In the genomic region with DNA sequence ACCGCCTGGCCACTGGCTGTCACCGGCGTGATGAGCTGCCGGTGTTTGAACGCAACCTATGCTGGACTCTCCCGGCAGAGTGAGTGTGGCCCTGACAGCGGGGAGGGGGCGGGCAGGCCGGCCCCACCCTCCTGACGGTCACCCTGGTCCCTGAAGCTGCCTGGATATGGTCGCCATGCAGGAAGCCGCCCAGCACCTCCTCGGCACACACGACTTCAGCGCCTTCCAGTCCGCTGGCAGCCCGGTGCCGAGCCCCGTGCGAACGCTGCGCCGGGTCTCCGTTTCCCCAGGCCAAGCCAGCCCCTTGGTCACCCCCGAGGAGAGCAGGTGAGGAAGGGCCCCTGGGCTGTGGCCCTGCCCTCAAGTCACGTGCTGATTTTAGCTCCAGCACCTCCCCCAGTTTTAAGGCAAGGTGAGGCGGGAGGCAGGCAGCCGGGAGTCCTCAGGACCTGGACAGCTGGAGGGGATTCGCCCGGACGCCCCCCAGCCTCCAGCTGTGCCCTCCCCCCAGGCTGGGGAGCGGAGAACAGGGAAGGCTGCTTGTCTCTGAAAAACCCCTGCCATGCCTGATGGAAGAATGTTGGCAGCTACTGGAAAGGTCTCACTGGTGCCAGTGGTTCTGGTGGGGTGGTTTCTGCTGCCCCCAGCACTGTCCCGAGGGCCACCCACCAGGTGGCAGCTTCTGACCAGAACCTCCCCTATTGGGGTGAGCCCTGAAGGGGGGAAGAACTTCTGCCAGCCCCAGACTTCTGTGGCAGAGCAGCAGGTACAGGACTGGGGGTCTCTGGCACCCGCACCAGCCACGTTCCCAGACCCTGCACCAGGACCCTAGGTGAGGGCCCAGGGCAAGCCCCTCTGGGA, we compare ENCODE assay signal across 9 cellular contexts. TPM values are rescaled to one million over a fixed set of nuclear protein-coding genes. Genes with fewer than 3 reads are reported as not detected.
DNase-seq lines count a peak whose midpoint lies in the region; ATAC-seq, FAIRE-seq and TF ChIP-seq lines count a peak whose summit lies in the region.
"Had no signal": no experiment of that assay in that cellular context is flagged by ENCODE, and none has a peak within 500 bp of the region (broad histone marks: within the 10 kb centered on the region; RNA-seq: fewer than 3 reads in every experiment).

No MANE protein-coding gene starts in this region.

- TF ChIP-seq POLR2A in vagina (IDR thresholded peaks at IDR 0.05), result no peak

- H3K4me1 ChIP-seq in left ventricle myocardium inferior (peaks cover 43% of the 10 kb centered on the region), lower lobe of right lung (peaks cover 36% of the 10 kb centered on the region), vagina (peaks cover 46% of the 10 kb centered on the region), small intestine (ENCODE audit: control insufficient read depth in 2 of 2, insufficient read depth in 1 of 2, low read depth in 1 of 2, low read length in 1 of 2) (peaks cover 7 to 13% of the 10 kb centered on the region in 2 donors)

- H3K36me3 ChIP-seq in left ventricle myocardium inferior (peaks cover 50% of the 10 kb centered on the region), lower lobe of right lung (peaks cover 53% of the 10 kb centered on the region), vagina (peaks cover 0 to 38% of the 10 kb centered on the region in 2 donors), small intestine (ENCODE audit: control insufficient read depth in 2 of 2, insufficient read depth in 2 of 2, low read length in 2 of 2) (peaks cover 13 to 18% of the 10 kb centered on the region in 2 donors)

- H3K27me3 ChIP-seq in left ventricle myocardium inferior (ENCODE audit: low read depth) (no peaks in the 10 kb centered on the region), lower lobe of right lung (ENCODE audit: low read depth) (no peaks in the 10 kb centered on the region), vagina (no peaks in the 10 kb centered on the region), small intestine (ENCODE audit: control insufficient read depth in 2 of 2, insufficient read depth in 2 of 2, low read length in 2 of 2) (no peaks in the 10 kb centered on the region)

- no peaks in the 10 kb centered on the region for H3K9me3 ChIP-seq in left ventricle myocardium inferior (replicated peaks)
- H3K9me3 ChIP-seq in lower lobe of right lung, result no peaks in the 10 kb centered on the region
- H3K9me3 ChIP-seq in vagina, result no peaks in the 10 kb centered on the region
- H3K9me3 ChIP-seq in small intestine (ENCODE audit: control insufficient read depth, low read depth), result no peaks in the 10 kb centered on the region

- H3K27ac ChIP-seq in left ventricle myocardium inferior (replicated peaks) (peak overlapping the region; percentile 99), lower lobe of right lung (peak overlapping the region; percentile 93), vagina (peak overlapping the region; percentile 93), small intestine (ENCODE audit: low read depth in 1 of 2, low read length in 1 of 2) (peak overlapping the region in 1 of 2 donors; percentile 3)

- TF ChIP-seq CTCF in left ventricle myocardium inferior (IDR thresholded peaks at IDR 0.05; ENCODE audit: borderline replicate concordance) (no peak), astrocyte of the spinal cord (IDR thresholded peaks at IDR 0.05; ENCODE audit: low read depth, low read length) (no peak), lower lobe of right lung (IDR thresholded peaks at IDR 0.05) (no peak), vagina (IDR thresholded peaks at IDR 0.05) (no peak)

- ATAC-seq in left ventricle myocardium superior (no peak), lower lobe of right lung (no peak), GM19395 (IDR thresholded peaks at IDR 0.05; ENCODE audit: unreplicated experiment) (no peak)

- no peak for DNase-seq in left ventricle myocardium inferior
- DNase-seq in left ventricle myocardium superior, result no peak
- no peak for DNase-seq in astrocyte of the spinal cord (ENCODE audit: low read depth, low spot score)
- no peak for DNase-seq in lower lobe of right lung
- no peak for DNase-seq in vagina (ENCODE audit: extremely low spot score in 2 of 2)
- no peak for DNase-seq in small intestine
- DNase-seq in medulla oblongata (ENCODE audit: extremely low spot score), result no peak
- DNase-seq: NCI-H748 treated with DMSO at 0.1 percent for 48 hours had no signal

- H3K4me3 ChIP-seq in left ventricle myocardium inferior (peak overlapping the region; percentile 81), astrocyte of the spinal cord (ENCODE audit: low read depth, low read length) (peak overlapping the region; percentile 53), lower lobe of right lung (peak overlapping the region; percentile 93), vagina (peak overlapping the region; percentile 95 to 97), small intestine (ENCODE audit: low read depth in 1 of 2, low read length in 2 of 2) (peak overlapping the region in 1 of 2 donors; percentile 83)

- intact Hi-C loops in left ventricle myocardium inferior (cut with micrococcal nuclease) (no loop called here), left ventricle myocardium superior (cut with micrococcal nuclease) (no loop called here), lower lobe of right lung (cut with DNase I) (no loop called here), vagina (cut with DNase I) (loop anchor here (5.0 kb wide), 1 partner anchor 38 kb away; the partner anchor contains the start of gene DVL1)

- WGBS in small intestine, 3 donors, result 29 to 47% (median 38%) methylated on average over 31 to 35 of the region's 35 CpGs

- in situ Hi-C loops in astrocyte of the spinal cord (cut with HindIII; ENCODE audit: low sequenced_read_pairs), result no loop called here

- FAIRE-seq in small intestine (lab: Jason Lieb, UNC), result no peak

RNA-seq across cellular contexts. Expression of gene PUSL1, which starts 1.4 kb away (rescaled TPM):
- 10.4 TPM for total RNA-seq in left ventricle myocardium inferior
- 11.1 TPM for total RNA-seq in left ventricle myocardium superior
- total RNA-seq in lower lobe of right lung, result 16.2 TPM
- total RNA-seq in vagina, result 31.2 TPM
- polyA plus RNA-seq in small intestine, result 10 to 100 TPM; 16.8 to 22.7 (median 20.0) TPM

RNA-seq across cellular contexts. Expression of gene ACAP3, which starts 2.0 kb away (rescaled TPM):
- total RNA-seq in left ventricle myocardium inferior (49.7 TPM), left ventricle myocardium superior (60.4 TPM), lower lobe of right lung (50.6 TPM), vagina (68.5 TPM)
- 10 to 100 TPM; 28.6 to 71.1 (median 50.0) TPM for polyA plus RNA-seq in small intestine

RNA-seq across cellular contexts. Expression of gene INTS11, which starts 14.7 kb away (rescaled TPM):
- total RNA-seq in left ventricle myocardium inferior (70.1 TPM), left ventricle myocardium superior (77.2 TPM), lower lobe of right lung (88.9 TPM), vagina (142 TPM)
- 100 to 1,000 TPM in 2 of 3 donors, 10 to 100 TPM in 1; 94.9 to 331 (median 245) TPM for polyA plus RNA-seq in small intestine

RNA-seq across cellular contexts. Expression of gene CPTP, which starts 14.8 kb away (rescaled TPM):
- total RNA-seq in left ventricle myocardium inferior (99.2 TPM), left ventricle myocardium superior (112 TPM), lower lobe of right lung (20.4 TPM), vagina (20.9 TPM)
- 10 to 100 TPM; 26.1 to 71.3 (median 64.0) TPM for polyA plus RNA-seq in small intestine

RNA-seq across cellular contexts. Expression of gene TAS1R3, which starts 21.3 kb away (rescaled TPM):
- 0.93 TPM for total RNA-seq in left ventricle myocardium inferior
- total RNA-seq in left ventricle myocardium superior, result 0.57 TPM
- total RNA-seq in lower lobe of right lung, result 0.65 TPM
- total RNA-seq in vagina, result 0.74 TPM
- under 1 TPM; 0.33 to 0.81 (median 0.45) TPM for polyA plus RNA-seq in small intestine
